13 cellular contexts compared by ENCODE assay signal in the genomic region with DNA sequence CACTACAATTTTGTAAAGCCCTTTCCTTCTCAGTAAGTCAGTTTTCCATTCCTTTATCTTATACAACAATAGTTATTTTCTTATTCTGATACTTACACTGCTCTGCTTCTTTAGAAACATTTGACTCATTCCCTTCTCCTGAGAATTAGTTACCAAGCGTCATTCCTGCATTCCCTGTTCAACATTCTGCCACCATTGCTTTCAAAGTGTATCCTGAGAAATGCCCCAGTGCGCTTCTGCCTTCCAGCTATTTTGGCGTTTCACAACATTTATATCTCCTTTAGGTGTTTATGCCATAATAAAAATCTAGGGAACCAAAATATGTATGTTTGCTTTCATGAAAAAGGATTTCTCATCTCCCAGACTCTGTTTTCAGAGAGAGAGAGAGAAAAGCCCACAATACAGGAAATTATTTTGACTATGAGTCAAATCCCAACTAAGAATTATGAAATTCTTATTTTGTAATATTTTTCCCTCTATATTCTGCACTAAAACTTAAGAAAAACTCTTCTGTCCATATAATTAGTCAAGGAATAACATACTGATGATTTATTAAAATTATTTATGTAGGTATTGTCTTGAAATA.
DNase-seq lines count a peak whose midpoint lies in the region; ATAC-seq, FAIRE-seq and TF ChIP-seq lines count a peak whose summit lies in the region.
"Had no signal": no experiment of that assay in that cellular context is flagged by ENCODE, and none has a peak within 500 bp of the region (broad histone marks: within the 10 kb centered on the region; RNA-seq: fewer than 3 reads in every experiment).

No MANE protein-coding gene starts in this region.

- no peak overlapping the region for H3K4me2 ChIP-seq in K562 (ENCODE audit: insufficient read depth, low read length)

- peak; percentile 45 for DNase-seq in HFFc6
- DNase-seq in K562 (ENCODE audit: extremely low read depth in 1 of 4, low spot score in 3 of 4) = no peak
- peak; percentile 53 for DNase-seq in iris pigment epithelial cell (ENCODE audit: low read depth)
- DNase-seq in activated naive CD4-positive, alpha-beta T cell (lab: John Stamatoyannopoulos, UW) = no peak
- DNase-seq in ureter (ENCODE audit: low spot score) = no peak
- no peak for DNase-seq in inferior parietal cortex (ENCODE audit: extremely low spot score)

- H3K36me3 ChIP-seq in ACC112 (ENCODE audit: insufficient read depth, low read length) (no peaks in the 10 kb centered on the region), K562 (ENCODE audit: control insufficient read depth, insufficient read depth, low read length) (no peaks in the 10 kb centered on the region)
- H3K36me3 ChIP-seq: heart right ventricle, upper lobe of left lung had no signal

- no peaks in the 10 kb centered on the region for H3K9me3 ChIP-seq in K562 (replicated peaks; ENCODE audit: control insufficient read depth, insufficient read depth, low read depth, low read length)
- H3K9me3 ChIP-seq: heart right ventricle, upper lobe of left lung had no signal

- H3K27me3 ChIP-seq in ACC112 (ENCODE audit: insufficient read depth, low read length) = no peaks in the 10 kb centered on the region
- no peaks in the 10 kb centered on the region for H3K27me3 ChIP-seq in K562 (ENCODE audit: control insufficient read depth in 2 of 2, insufficient read depth in 2 of 2, low read length in 2 of 2)
- H3K27me3 ChIP-seq: heart right ventricle, upper lobe of left lung had no signal

- ATAC-seq in K562 = no peak
- no peak for ATAC-seq in GM21723 (IDR thresholded peaks at IDR 0.05; ENCODE audit: unreplicated experiment)

- H3K27ac Mint-ChIP-seq in HFFc6 = peak overlapping the region; percentile 78
- H3K27ac Mint-ChIP-seq: memory B cell had no signal

- POLR2A ChIA-PET in K562 (lab: Yijun Ruan, JAX) = interaction anchor here (1.0 kb wide), 3 partner anchors 9 to 129 kb away, joined by 3 to 4 read pairs (median 3); no protein-coding TSS in a partner anchor

- intact Hi-C loops in K562 (cut with micrococcal nuclease) = loop anchor here (1.0 to 5.0 kb wide), 7 partner anchors 48 to 725 kb away; a partner anchor contains a TSS

- CTCF ChIA-PET in K562 (lab: Yijun Ruan, JAX; ENCODE audit: low intra/inter-chr PET ratio) = no interaction called here

- TF ChIP-seq CTCF in HFFc6 (IDR thresholded peaks at IDR 0.05) = no peak
- no peak for TF ChIP-seq CTCF in K562 (IDR thresholded peaks at IDR 0.05 in 2 of 3, conservative IDR thresholded peaks at IDR 0.05 in 1 of 3; ENCODE audit: insufficient read depth in 2 of 3, low read depth in 1 of 3, low read length in 3 of 3)

- peak overlapping the region; percentile 82 for H3K4me3 Mint-ChIP-seq in HFFc6
- H3K4me3 Mint-ChIP-seq: H9, memory B cell had no signal

- no peak for FAIRE-seq in K562 (lab: Jason Lieb, UNC)

- peak overlapping the region in 1 of 2 experiments; percentile 44; a peak in 1 of 4 replicates for H3K9ac ChIP-seq in K562 (ENCODE audit: insufficient read depth in 1 of 2, low read depth in 2 of 2, low read length in 2 of 2)

- H2AFZ ChIP-seq in ACC112 (ENCODE audit: low read length, unreplicated experiment) (peak overlapping the region; percentile 40), K562 (ENCODE audit: low read depth, low read length) (peak overlapping the region; percentile 80)

- no peak for TF ChIP-seq EP300 in K562 (IDR thresholded peaks at IDR 0.05; ENCODE audit: low read length)

- no peaks in the 10 kb centered on the region for H4K20me1 ChIP-seq in K562 (replicated peaks; ENCODE audit: control insufficient read depth, insufficient read depth, low read length)

- no peaks in the 10 kb centered on the region for H3K9me1 ChIP-seq in K562 (ENCODE audit: control insufficient read depth, insufficient read depth, low read length)

- no TSS peak for BruUV-seq in K562 (replicated peaks; lab: Mats Ljungman, UMichigan)

- H3K4me3 ChIP-seq in ACC112 (ENCODE audit: low read depth, low read length) (peak overlapping the region; percentile 58), K562 (no peak overlapping the region)

- no peak for TF ChIP-seq POLR2A in K562 (conservative IDR thresholded peaks at IDR 0.05)

- in situ Hi-C loops in K562 (cut with MboI) = loop anchor here (10.0 to 25.0 kb wide), 3 partner anchors 243 to 968 kb away; no protein-coding TSS in a partner anchor

- no peaks in the 10 kb centered on the region for H3K27me3 Mint-ChIP-seq in HFFc6 (ENCODE audit: insufficient read depth)
- H3K27me3 Mint-ChIP-seq: memory B cell had no signal

- H3K79me2 ChIP-seq in ACC112 (ENCODE audit: control insufficient read depth, insufficient read depth, low read length, unreplicated experiment) (no peaks in the 10 kb centered on the region), K562 (ENCODE audit: control insufficient read depth, insufficient read depth, low read length) (no peaks in the 10 kb centered on the region)

- WGBS in K562 (ENCODE audit: insufficient coverage, low coverage, missing lambda C conversion rate) = 59% methylated on average over 3 of the region's 3 CpGs

- no peak for TF ChIP-seq RAD21 in K562 (CRISPR knock-in tag; conservative IDR thresholded peaks at IDR 0.05 in 1 of 2, IDR thresholded peaks at IDR 0.05 in 1 of 2)

- H3K4me1 Mint-ChIP-seq in HFFc6 (ENCODE audit: low read depth) = peaks cover 31% of the 10 kb centered on the region
- H3K4me1 Mint-ChIP-seq: H9, memory B cell had no signal

- no peaks in the 10 kb centered on the region for H3K36me3 Mint-ChIP-seq in HFFc6 (ENCODE audit: low read depth)
- H3K36me3 Mint-ChIP-seq: memory B cell had no signal

- no peaks in the 10 kb centered on the region for H3K9me3 Mint-ChIP-seq in HFFc6
- H3K9me3 Mint-ChIP-seq: H9, memory B cell had no signal

- H3K27ac ChIP-seq in ACC112 (ENCODE audit: low read depth, low read length) (peak overlapping the region; percentile 88), K562 (ENCODE audit: extremely low read depth, low read depth, low read length) (peak overlapping the region; percentile 4; the same call in 1 of the 3 replicates)
- H3K27ac ChIP-seq: C4-2B, upper lobe of left lung had no signal

- H3K4me1 ChIP-seq in ACC112 (ENCODE audit: control insufficient read depth, insufficient read depth, low read length, unreplicated experiment) = peaks cover 17% of the 10 kb centered on the region
- H3K4me1 ChIP-seq in K562 (replicated peaks in 1 of 2; ENCODE audit: control insufficient read depth in 2 of 2, insufficient read depth in 2 of 2, low read length in 2 of 2) = peaks cover 4 to 5% of the 10 kb centered on the region in 2 experiments; a peak in 3 of 5 replicates

TF ChIP-seq in K562, 482 proteins besides CTCF, POLR2A, EP300 and RAD21:
- TF ChIP-seq, protein P1, sequence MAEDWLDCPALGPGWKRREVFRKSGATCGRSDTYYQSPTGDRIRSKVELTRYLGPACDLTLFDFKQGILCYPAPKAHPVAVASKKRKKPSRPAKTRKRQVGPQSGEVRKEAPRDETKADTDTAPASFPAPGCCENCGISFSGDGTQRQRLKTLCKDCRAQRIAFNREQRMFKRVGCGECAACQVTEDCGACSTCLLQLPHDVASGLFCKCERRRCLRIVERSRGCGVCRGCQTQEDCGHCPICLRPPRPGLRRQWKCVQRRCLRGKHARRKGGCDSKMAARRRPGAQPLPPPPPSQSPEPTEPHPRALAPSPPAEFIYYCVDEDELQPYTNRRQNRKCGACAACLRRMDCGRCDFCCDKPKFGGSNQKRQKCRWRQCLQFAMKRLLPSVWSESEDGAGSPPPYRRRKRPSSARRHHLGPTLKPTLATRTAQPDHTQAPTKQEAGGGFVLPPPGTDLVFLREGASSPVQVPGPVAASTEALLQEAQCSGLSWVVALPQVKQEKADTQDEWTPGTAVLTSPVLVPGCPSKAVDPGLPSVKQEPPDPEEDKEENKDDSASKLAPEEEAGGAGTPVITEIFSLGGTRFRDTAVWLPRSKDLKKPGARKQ (CRISPR knock-in tag; IDR thresholded peaks at IDR 0.05) = 0 out of 2 replicates have a peak, but pooled peaks have one; percentile 7
- TF ChIP-seq TCF7 (IDR thresholded peaks at IDR 0.05; ENCODE audit: borderline replicate concordance) (no peak), SLC30A9 (CRISPR knock-in tag; IDR thresholded peaks at IDR 0.05) (no peak), ZNF212 (CRISPR knock-in tag; IDR thresholded peaks at IDR 0.05) (no peak)
- TF ChIP-seq, protein P2, sequence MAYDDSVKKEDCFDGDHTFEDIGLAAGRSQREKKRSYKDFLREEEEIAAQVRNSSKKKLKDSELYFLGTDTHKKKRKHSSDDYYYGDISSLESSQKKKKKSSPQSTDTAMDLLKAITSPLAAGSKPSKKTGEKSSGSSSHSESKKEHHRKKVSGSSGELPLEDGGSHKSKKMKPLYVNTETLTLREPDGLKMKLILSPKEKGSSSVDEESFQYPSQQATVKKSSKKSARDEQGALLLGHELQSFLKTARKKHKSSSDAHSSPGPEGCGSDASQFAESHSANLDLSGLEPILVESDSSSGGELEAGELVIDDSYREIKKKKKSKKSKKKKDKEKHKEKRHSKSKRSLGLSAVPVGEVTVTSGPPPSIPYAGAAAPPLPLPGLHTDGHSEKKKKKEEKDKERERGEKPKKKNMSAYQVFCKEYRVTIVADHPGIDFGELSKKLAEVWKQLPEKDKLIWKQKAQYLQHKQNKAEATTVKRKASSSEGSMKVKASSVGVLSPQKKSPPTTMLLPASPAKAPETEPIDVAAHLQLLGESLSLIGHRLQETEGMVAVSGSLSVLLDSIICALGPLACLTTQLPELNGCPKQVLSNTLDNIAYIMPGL (CRISPR knock-in tag; IDR thresholded peaks at IDR 0.05) = no peak

Comparison
In these comparisons a context has a peak if more than half of its experiments do, and no peak if none do; other contexts are left out.
1. DNase-seq: peak in HFFc6 (single experiment) and iris pigment epithelial cell (single experiment); none in K562 (0 of 4), activated naive CD4-positive, alpha-beta T cell (0 of 4), ureter (single experiment) and inferior parietal cortex (single experiment).